In genomic region chr17:7173687-7174602, GRCh38 we compare ENCODE assay signal across 1 cellular context.
TF ChIP-seq lines count a peak whose summit lies in the region.

No MANE protein-coding gene starts in this region.

TF ChIP-seq in GM12878, 131 proteins besides CTCF, POLR2A, EP300 and RAD21:
- TF ChIP-seq DPF2 (IDR thresholded peaks at IDR 0.05) (no peak), GATAD2B (conservative IDR thresholded peaks at IDR 0.05; ENCODE audit: low read depth) (no peak), YY1 (IDR thresholded peaks at IDR 0.05; ENCODE audit: low read depth, low read length) (no peak), CEBPZ (IDR thresholded peaks at IDR 0.05; ENCODE audit: low read depth, low read length) (no peak), NFYA (IDR thresholded peaks at IDR 0.05; ENCODE audit: borderline replicate concordance, low read depth, low read length) (no peak), TAF1 (IDR thresholded peaks at IDR 0.05; ENCODE audit: borderline replicate concordance, low read depth, low read length) (no peak), ASH2L (IDR thresholded peaks at IDR 0.05; ENCODE audit: borderline replicate concordance, low read depth) (no peak), SREBF2 (IDR thresholded peaks at IDR 0.05; ENCODE audit: low read length) (no peak), GABPA (IDR thresholded peaks at IDR 0.05; ENCODE audit: low read depth) (no peak), JUNB (IDR thresholded peaks at IDR 0.05) (no peak), PAX8 (IDR thresholded peaks at IDR 0.05) (no peak), BCL11A (IDR thresholded peaks at IDR 0.05; ENCODE audit: low read depth, low read length) (no peak), SMAD1 (IDR thresholded peaks at IDR 0.05; ENCODE audit: low read depth, partially characterized antibody) (no peak), CEBPB (IDR thresholded peaks at IDR 0.05; ENCODE audit: borderline replicate concordance in 1 of 2, low read depth in 2 of 2, low read length in 2 of 2) (no peak)
- TF ChIP-seq, protein P1, sequence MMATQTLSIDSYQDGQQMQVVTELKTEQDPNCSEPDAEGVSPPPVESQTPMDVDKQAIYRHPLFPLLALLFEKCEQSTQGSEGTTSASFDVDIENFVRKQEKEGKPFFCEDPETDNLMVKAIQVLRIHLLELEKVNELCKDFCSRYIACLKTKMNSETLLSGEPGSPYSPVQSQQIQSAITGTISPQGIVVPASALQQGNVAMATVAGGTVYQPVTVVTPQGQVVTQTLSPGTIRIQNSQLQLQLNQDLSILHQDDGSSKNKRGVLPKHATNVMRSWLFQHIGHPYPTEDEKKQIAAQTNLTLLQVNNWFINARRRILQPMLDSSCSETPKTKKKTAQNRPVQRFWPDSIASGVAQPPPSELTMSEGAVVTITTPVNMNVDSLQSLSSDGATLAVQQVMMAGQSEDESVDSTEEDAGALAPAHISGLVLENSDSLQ (IDR thresholded peaks at IDR 0.05): no peak
- TF ChIP-seq, protein P2, sequence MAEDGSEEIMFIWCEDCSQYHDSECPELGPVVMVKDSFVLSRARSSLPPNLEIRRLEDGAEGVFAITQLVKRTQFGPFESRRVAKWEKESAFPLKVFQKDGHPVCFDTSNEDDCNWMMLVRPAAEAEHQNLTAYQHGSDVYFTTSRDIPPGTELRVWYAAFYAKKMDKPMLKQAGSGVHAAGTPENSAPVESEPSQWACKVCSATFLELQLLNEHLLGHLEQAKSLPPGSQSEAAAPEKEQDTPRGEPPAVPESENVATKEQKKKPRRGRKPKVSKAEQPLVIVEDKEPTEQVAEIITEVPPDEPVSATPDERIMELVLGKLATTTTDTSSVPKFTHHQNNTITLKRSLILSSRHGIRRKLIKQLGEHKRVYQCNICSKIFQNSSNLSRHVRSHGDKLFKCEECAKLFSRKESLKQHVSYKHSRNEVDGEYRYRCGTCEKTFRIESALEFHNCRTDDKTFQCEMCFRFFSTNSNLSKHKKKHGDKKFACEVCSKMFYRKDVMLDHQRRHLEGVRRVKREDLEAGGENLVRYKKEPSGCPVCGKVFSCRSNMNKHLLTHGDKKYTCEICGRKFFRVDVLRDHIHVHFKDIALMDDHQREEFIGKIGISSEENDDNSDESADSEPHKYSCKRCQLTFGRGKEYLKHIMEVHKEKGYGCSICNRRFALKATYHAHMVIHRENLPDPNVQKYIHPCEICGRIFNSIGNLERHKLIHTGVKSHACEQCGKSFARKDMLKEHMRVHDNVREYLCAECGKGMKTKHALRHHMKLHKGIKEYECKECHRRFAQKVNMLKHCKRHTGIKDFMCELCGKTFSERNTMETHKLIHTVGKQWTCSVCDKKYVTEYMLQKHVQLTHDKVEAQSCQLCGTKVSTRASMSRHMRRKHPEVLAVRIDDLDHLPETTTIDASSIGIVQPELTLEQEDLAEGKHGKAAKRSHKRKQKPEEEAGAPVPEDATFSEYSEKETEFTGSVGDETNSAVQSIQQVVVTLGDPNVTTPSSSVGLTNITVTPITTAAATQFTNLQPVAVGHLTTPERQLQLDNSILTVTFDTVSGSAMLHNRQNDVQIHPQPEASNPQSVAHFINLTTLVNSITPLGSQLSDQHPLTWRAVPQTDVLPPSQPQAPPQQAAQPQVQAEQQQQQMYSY (CRISPR knock-in tag; IDR thresholded peaks at IDR 0.05): no peak
